Comparison of ENCODE assay signal across 12 cellular contexts in the genomic region with DNA sequence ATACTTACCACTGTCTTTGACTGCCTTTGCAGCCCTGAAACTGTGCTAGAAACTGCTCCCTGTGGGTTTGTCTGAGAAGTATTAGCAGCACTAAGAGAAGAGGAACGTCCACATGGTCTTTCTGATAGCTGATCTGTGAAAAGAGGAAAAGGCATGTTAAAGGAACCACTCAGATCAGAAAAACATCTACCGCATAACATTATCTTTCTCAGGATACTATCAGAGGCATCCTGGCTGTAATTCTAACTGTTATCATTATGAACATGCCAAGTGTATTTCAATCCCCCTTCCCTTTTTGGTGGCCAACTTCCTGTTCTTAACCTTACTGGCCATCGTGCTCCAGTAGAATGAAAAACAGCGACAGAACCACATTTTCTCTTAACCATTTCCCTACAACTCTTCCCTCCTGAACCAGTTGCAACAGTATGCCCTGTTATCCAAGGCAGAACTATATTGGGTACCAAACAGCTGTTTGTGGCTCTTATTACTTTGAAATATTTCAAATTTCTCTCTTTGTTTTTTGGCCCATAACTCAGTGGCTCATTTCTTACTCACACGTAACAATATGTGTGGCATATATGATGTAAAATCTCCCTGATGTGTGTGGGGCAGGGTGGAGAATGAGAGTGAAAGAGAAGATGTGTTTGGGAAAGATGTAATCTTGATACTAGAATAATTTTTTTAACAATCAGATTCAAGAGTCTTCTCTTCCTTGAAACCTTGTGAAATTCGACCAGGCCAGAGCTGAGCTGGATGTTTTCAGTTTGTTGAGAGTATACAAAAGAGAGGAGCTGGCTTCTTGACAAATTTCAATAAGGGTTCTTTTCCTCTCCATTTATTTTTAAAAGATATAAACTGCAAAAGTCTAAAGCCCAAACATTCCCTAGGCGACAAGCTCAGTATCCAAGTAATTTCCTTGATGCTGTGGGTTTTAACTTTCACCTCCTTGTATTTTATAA. TPM values are rescaled to one million over a fixed set of nuclear protein-coding genes. Genes with fewer than 3 reads are reported as not detected.
DNase-seq lines count a peak whose midpoint lies in the region; ATAC-seq and TF ChIP-seq lines count a peak whose summit lies in the region.
"Had no signal": no experiment of that assay in that cellular context is flagged by ENCODE, and none has a peak within 500 bp of the region (broad histone marks: within the 10 kb centered on the region; RNA-seq: fewer than 3 reads in every experiment).

No MANE protein-coding gene starts in this region.

- TF ChIP-seq POLR2A in lower leg skin (IDR thresholded peaks at IDR 0.05) = no peak

- peak overlapping the region; percentile 32 for H2AFZ ChIP-seq in neuronal stem cell (ENCODE audit: low read length)

- POLR2A ChIA-PET in CD8-positive, alpha-beta T cell (lab: Charles Lee) = interaction anchor here (1.5 kb wide), 1 partner anchor 135 kb away, joined by 4 read pairs; a partner anchor contains a TSS

- H2BK15ac ChIP-seq in neuronal stem cell (ENCODE audit: low read length) = no peak overlapping the region

- H2BK5ac ChIP-seq in neuronal stem cell (ENCODE audit: low read length) = no peak overlapping the region

- H4K8ac ChIP-seq in neuronal stem cell (ENCODE audit: low read depth, low read length) = no peak overlapping the region

- H2AK5ac ChIP-seq in neuronal stem cell (ENCODE audit: low read depth, low read length) = no peak overlapping the region

- peaks cover 17% of the 10 kb centered on the region for H3K36me3 ChIP-seq in CD8-positive, alpha-beta T cell (ENCODE audit: insufficient read depth, low read length)
- peaks cover 5% of the 10 kb centered on the region for H3K36me3 ChIP-seq in adipocyte (ENCODE audit: control insufficient read depth, insufficient read depth, low read length, severe bottlenecking)
- H3K36me3 ChIP-seq in neuronal stem cell (replicated peaks in 1 of 2; ENCODE audit: control insufficient read depth in 2 of 2, insufficient read depth in 2 of 2, low read length in 2 of 2) = no peaks in the 10 kb centered on the region

- H3K36me3 Mint-ChIP-seq in CD8-positive, alpha-beta T cell = peaks cover 54% of the 10 kb centered on the region

- H3K9me3 ChIP-seq in CD8-positive, alpha-beta T cell (ENCODE audit: low read length) = no peaks in the 10 kb centered on the region
- no peaks in the 10 kb centered on the region for H3K9me3 ChIP-seq in adipocyte (ENCODE audit: control insufficient read depth, low read length)
- no peaks in the 10 kb centered on the region for H3K9me3 ChIP-seq in neuronal stem cell (replicated peaks in 1 of 2; ENCODE audit: control insufficient read depth in 2 of 2, insufficient read depth in 1 of 2, low read depth in 1 of 2, low read length in 2 of 2)

- H2BK120ac ChIP-seq in neuronal stem cell (ENCODE audit: low read depth, low read length) = no peak overlapping the region

- DNase-seq in CD8-positive, alpha-beta T cell = no peak
- peak; percentile 59 for DNase-seq in LHCN-M2 (ENCODE audit: low read depth)
- peak; percentile 39 for DNase-seq in adipocyte (ENCODE audit: low read depth)
- DNase-seq in neuronal stem cell (ENCODE audit: low spot score) = no peak
- no peak for DNase-seq in lower leg skin (ENCODE audit: low spot score in 2 of 2)
- DNase-seq in NCI-H345 (lab: John Stamatoyannopoulos, UW) = no peak
- DNase-seq in A172 (ENCODE audit: low spot score) = no peak
- DNase-seq: DMS79 treated with DMSO at 0.1 percent for 48 hours, NCI-H187, Right ventricle myocardium superior had no signal

- H3K27me3 ChIP-seq in CD8-positive, alpha-beta T cell (ENCODE audit: insufficient read depth, low read length) = no peaks in the 10 kb centered on the region
- H3K27me3 ChIP-seq in adipocyte (replicated peaks; ENCODE audit: control insufficient read depth, insufficient read depth, low read length) (no peaks in the 10 kb centered on the region), neuronal stem cell (ENCODE audit: control insufficient read depth in 3 of 3, insufficient read depth in 3 of 3, low read depth in 1 of 3, low read length in 3 of 3) (no peaks in the 10 kb centered on the region)

- H3K4me1 ChIP-seq in CD8-positive, alpha-beta T cell (ENCODE audit: insufficient read depth, low read length) = peaks cover 27% of the 10 kb centered on the region
- H3K4me1 ChIP-seq in adipocyte (ENCODE audit: control insufficient read depth, insufficient read depth, low read length) = peaks cover 25% of the 10 kb centered on the region
- peaks cover 0 to 8% of the 10 kb centered on the region in 2 donors for H3K4me1 ChIP-seq in neuronal stem cell (ENCODE audit: control insufficient read depth in 2 of 2, insufficient read depth in 1 of 2, low read depth in 1 of 2, low read length in 2 of 2)

- no peak overlapping the region for H3K4ac ChIP-seq in neuronal stem cell (ENCODE audit: low read length)

- no CpG with 5 or more reads among the region's 7 CpGs for WGBS in neuronal stem cell (ENCODE audit: extremely low coverage in 2 of 2, insufficient read length in 2 of 2, insufficient replicate concordance in 1 of 2), 2 donors
- WGBS in lower leg skin, 2 donors = 49 to 59% methylated on average over 7 of the region's 7 CpGs

- H3K23ac ChIP-seq in neuronal stem cell (ENCODE audit: low read depth, low read length, poor library complexity) = no peak overlapping the region

- H3K4me2 ChIP-seq in neuronal stem cell (ENCODE audit: insufficient read depth, low read length, poor library complexity, severe bottlenecking) = no peak overlapping the region

- intact Hi-C loops in CD8-positive, alpha-beta T cell (cut with DNase I, micrococcal nuclease) = no loop called here
- intact Hi-C loops in lower leg skin (cut with DNase I; ENCODE audit: low total_unique reads) = no loop called here

- no peak overlapping the region for H3K27ac ChIP-seq in CD8-positive, alpha-beta T cell (ENCODE audit: low read depth, low read length)
- H3K27ac ChIP-seq in neuronal stem cell (replicated peaks; ENCODE audit: low read length) = no peak overlapping the region

- no peak overlapping the region for H3K18ac ChIP-seq in neuronal stem cell (ENCODE audit: low read length)

- peak overlapping the region; percentile 55 for H3K27ac Mint-ChIP-seq in CD8-positive, alpha-beta T cell

- no peaks in the 10 kb centered on the region for H3K79me1 ChIP-seq in neuronal stem cell (ENCODE audit: low read depth, low read length)

- H3K9me3 Mint-ChIP-seq in CD8-positive, alpha-beta T cell = no peaks in the 10 kb centered on the region

- CTCF ChIA-PET in CD8-positive, alpha-beta T cell (lab: Charles Lee) = no interaction called here

- H3K4me3 Mint-ChIP-seq in CD8-positive, alpha-beta T cell = no peak overlapping the region

- no peak overlapping the region for H4K91ac ChIP-seq in neuronal stem cell (ENCODE audit: low read depth, low read length, poor library complexity)

- H3K14ac ChIP-seq in neuronal stem cell (ENCODE audit: low read length) = no peak overlapping the region

- no peak overlapping the region for H3K9ac ChIP-seq in adipocyte (ENCODE audit: low read length)
- no peak overlapping the region for H3K9ac ChIP-seq in neuronal stem cell (ENCODE audit: low read depth, low read length, poor library complexity)

- ATAC-seq in CD8-positive, alpha-beta T cell = no peak
- no peak for ATAC-seq in HG03097 (IDR thresholded peaks at IDR 0.05; ENCODE audit: low FRiP score, unreplicated experiment)
- ATAC-seq: HCT116 had no signal

- no peak overlapping the region for H2BK12ac ChIP-seq in neuronal stem cell (ENCODE audit: low read length)

- no peak overlapping the region for H3K4me3 ChIP-seq in CD8-positive, alpha-beta T cell (ENCODE audit: low read depth, low read length)
- H3K4me3 ChIP-seq in adipocyte (ENCODE audit: low read length) (no peak overlapping the region), neuronal stem cell (ENCODE audit: low read length in 2 of 2) (no peak overlapping the region), lower leg skin (ENCODE audit: low read depth, poor library complexity, severe bottlenecking) (no peak overlapping the region)

- TF ChIP-seq CTCF in CD8-positive, alpha-beta T cell (IDR thresholded peaks at IDR 0.05) = no peak
- TF ChIP-seq CTCF in lower leg skin (IDR thresholded peaks at IDR 0.05) = no peak

- H3K4me1 Mint-ChIP-seq in CD8-positive, alpha-beta T cell (ENCODE audit: low read depth) = peaks cover 68% of the 10 kb centered on the region

- no peaks in the 10 kb centered on the region for H3K27me3 Mint-ChIP-seq in CD8-positive, alpha-beta T cell (ENCODE audit: low read depth)

RNA-seq across cellular contexts. Expression of a gene that starts 35.2 kb away (rescaled TPM):
- 10 to 100 TPM; 32.2 to 33.2 TPM for total RNA-seq in CD8-positive, alpha-beta T cell
- 21.7 and 30.2 TPM in 2 replicates for total RNA-seq in LHCN-M2 (2014; rRNA removed)
- 9.2 TPM for polyA plus RNA-seq in LHCN-M2 (2012)
- polyA plus RNA-seq in neuronal stem cell (2013, experiment 1 of 2) = 2.6 TPM
- 2.6 TPM for polyA plus RNA-seq in neuronal stem cell (2013, experiment 2 of 2)
- 1 to 10 TPM; 5.8 to 9.6 (median 7.9) TPM for total RNA-seq in lower leg skin
- total RNA-seq in A172 (2014; rRNA removed; shearing (Covaris generic)) = 5.0 and 5.2 TPM in 2 replicates

Comparison
In these comparisons a context has a peak if more than half of its experiments do, and no peak if none do; other contexts are left out.
1. DNase-seq: peak in LHCN-M2 (single experiment) and adipocyte (single experiment); none in CD8-positive, alpha-beta T cell (0 of 7), neuronal stem cell (single experiment), lower leg skin (0 of 2), NCI-H345 (single experiment) and A172 (single experiment).